ENCODE assay signal across 24 cellular contexts in the genomic region with DNA sequence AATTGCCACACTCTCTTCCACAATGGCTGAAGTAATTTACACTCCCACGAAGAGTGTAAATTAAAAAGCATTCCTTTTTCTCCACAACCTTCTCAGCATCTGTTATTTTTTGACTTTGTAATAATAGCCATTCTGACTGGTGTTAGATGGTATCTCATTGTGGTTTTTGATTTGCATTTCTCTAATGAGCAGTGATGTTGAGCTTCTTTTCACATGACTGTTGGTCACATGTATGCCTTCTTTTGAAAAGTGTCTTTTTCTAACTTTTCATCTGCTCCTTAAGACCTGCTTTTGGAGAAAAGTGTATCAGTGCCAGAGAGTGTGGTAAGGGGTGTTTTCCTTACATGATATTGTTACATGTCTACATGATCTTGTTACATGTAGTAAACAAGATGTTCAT. TPM values are rescaled to one million over a fixed set of nuclear protein-coding genes. Genes with fewer than 3 reads are reported as not detected.
DNase-seq lines count a peak whose midpoint lies in the region; ATAC-seq, FAIRE-seq and TF ChIP-seq lines count a peak whose summit lies in the region.
"Had no signal": no experiment of that assay in that cellular context is flagged by ENCODE, and none has a peak within 500 bp of the region (broad histone marks: within the 10 kb centered on the region; RNA-seq: fewer than 3 reads in every experiment).

No MANE protein-coding gene starts in this region.

- H3K9me2 ChIP-seq in Karpas-422 (replicated peaks; ENCODE audit: insufficient read depth, low read length), result no peaks in the 10 kb centered on the region

- H3K27ac ChIP-seq in Karpas-422 (ENCODE audit: low read length), result no peak overlapping the region
- peak overlapping the region; percentile 51 to 60 for H3K27ac ChIP-seq in left lung
- H3K27ac ChIP-seq in sigmoid colon, result peak overlapping the region in 3 of 4 donors; percentile 62 to 76 (median 66)
- H3K27ac ChIP-seq in small intestine (ENCODE audit: low read depth in 1 of 2, low read length in 1 of 2), result no peak overlapping the region
- H3K27ac ChIP-seq: A549 had no signal

- no peaks in the 10 kb centered on the region for H3K36me3 ChIP-seq in Karpas-422 (ENCODE audit: insufficient read depth, low read length)
- H3K36me3 ChIP-seq in left lung, result no peaks in the 10 kb centered on the region
- peaks cover 0 to 1% (median 0%) of the 10 kb centered on the region in 4 donors for H3K36me3 ChIP-seq in sigmoid colon
- H3K36me3 ChIP-seq in small intestine (ENCODE audit: control insufficient read depth in 2 of 2, insufficient read depth in 2 of 2, low read length in 2 of 2), result no peaks in the 10 kb centered on the region

- FAIRE-seq in small intestine (lab: Jason Lieb, UNC), result no peak
- FAIRE-seq in GM12891 (lab: Jason Lieb, UNC), result no peak
- FAIRE-seq: A549 had no signal

- H3K27me3 ChIP-seq in Karpas-422 (ENCODE audit: low read length) (no peaks in the 10 kb centered on the region), left lung (no peaks in the 10 kb centered on the region), sigmoid colon (no peaks in the 10 kb centered on the region), small intestine (ENCODE audit: control insufficient read depth in 2 of 2, insufficient read depth in 2 of 2, low read length in 2 of 2) (no peaks in the 10 kb centered on the region)

- H3K4me2 ChIP-seq in Karpas-422 (ENCODE audit: low read depth, low read length, poor library complexity, severe bottlenecking), result no peak overlapping the region
- H3K4me2 ChIP-seq: A549, GM23338 had no signal

- no peaks in the 10 kb centered on the region for H4K20me1 ChIP-seq in Karpas-422 (ENCODE audit: insufficient read depth, low read depth, low read length)

- H3K9ac ChIP-seq in Karpas-422 (ENCODE audit: low read length), result no peak overlapping the region

- H3K4me3 ChIP-seq in Karpas-422 (ENCODE audit: low read length), result no peak overlapping the region
- no peak overlapping the region for H3K4me3 ChIP-seq in left lung
- no peak overlapping the region for H3K4me3 ChIP-seq in sigmoid colon
- H3K4me3 ChIP-seq in small intestine (ENCODE audit: low read depth in 1 of 2, low read length in 2 of 2), result no peak overlapping the region
- H3K4me3 ChIP-seq: A549, GM23338 had no signal

- TF ChIP-seq POLR2A in sigmoid colon (IDR thresholded peaks at IDR 0.05) (no peak), GM12891 (IDR thresholded peaks at IDR 0.05; ENCODE audit: low read depth, low read length) (no peak)

- TF ChIP-seq EP300 in sigmoid colon (IDR thresholded peaks at IDR 0.05), result no peak

- peak overlapping the region; percentile 29; the same call in 1 of the 2 replicates for H2AFZ ChIP-seq in Karpas-422 (ENCODE audit: low read length)
- H2AFZ ChIP-seq: GM23338 had no signal

- H3K9me3 ChIP-seq in Karpas-422 (ENCODE audit: low read length), result no peaks in the 10 kb centered on the region
- H3K9me3 ChIP-seq in left lung, result no peaks in the 10 kb centered on the region
- H3K9me3 ChIP-seq in sigmoid colon, result no peaks in the 10 kb centered on the region
- no peaks in the 10 kb centered on the region for H3K9me3 ChIP-seq in small intestine (ENCODE audit: control insufficient read depth, low read depth)
- H3K9me3 ChIP-seq: A549 had no signal

- peaks cover 84% of the 10 kb centered on the region for H3K4me1 ChIP-seq in Karpas-422 (ENCODE audit: low read length)
- H3K4me1 ChIP-seq in left lung, result peaks cover 9 to 22% of the 10 kb centered on the region in 2 donors
- H3K4me1 ChIP-seq in sigmoid colon, result peaks cover 0 to 95% (median 49%) of the 10 kb centered on the region in 4 donors
- no peaks in the 10 kb centered on the region for H3K4me1 ChIP-seq in small intestine (ENCODE audit: control insufficient read depth in 2 of 2, insufficient read depth in 1 of 2, low read depth in 1 of 2, low read length in 1 of 2)
- H3K4me1 ChIP-seq: A549 had no signal

- DNase-seq in Karpas-422 (peak; percentile 58), left lung (no peak), sigmoid colon (no peak), small intestine (no peak), cerebellar cortex (ENCODE audit: low spot score) (no peak), GM12891 (ENCODE audit: insufficient read length, low spot score) (no peak)
- DNase-seq: C1 segment of cervical spinal cord; COR-L47; DMS153; IMR-90; NCI-H1417; NCI-H187 treated with DMSO at 0.1 percent for 48 hours; NCI-H446; NCI-H69; NK-92 treated with Interleukin-12 subunit alpha and Interleukin-12 subunit beta, amount 100 ng/mL, for 24 hours; SHP77 treated with DMSO at 0.1 percent for 48 hours had no signal

- WGBS in sigmoid colon, 2 donors, result 67 to 85% methylated on average over 1 of the region's 1 CpG
- WGBS in small intestine, 3 donors, result 83 to 91% (median 84%) methylated on average over 1 of the region's 1 CpG

- intact Hi-C loops in left lung (cut with DNase I), result no loop called here
- intact Hi-C loops in sigmoid colon (cut with DNase I), result loop anchor here (10.0 kb wide), 1 partner anchor 158 kb away; no protein-coding TSS in a partner anchor

- TF ChIP-seq CTCF in left lung (IDR thresholded peaks at IDR 0.05) (no peak), sigmoid colon (IDR thresholded peaks at IDR 0.05) (no peak)

- H3K79me2 ChIP-seq in Karpas-422 (ENCODE audit: low read length), result no peaks in the 10 kb centered on the region

- peak; percentile 40 for ATAC-seq in GM18861 (IDR thresholded peaks at IDR 0.05; ENCODE audit: unreplicated experiment)
- no peak for ATAC-seq in left lung
- ATAC-seq in GM18519 (IDR thresholded peaks at IDR 0.05; ENCODE audit: low FRiP score, unreplicated experiment), result no peak
- ATAC-seq: A549, GM23338, HCT116, SK-N-SH treated with all-trans-retinoic acid at 6 μM for 48 hours had no signal

TF ChIP-seq in GM12891, 5 proteins besides CTCF, POLR2A, EP300 and RAD21:
- TF ChIP-seq POU2F2 (IDR thresholded peaks at IDR 0.05; ENCODE audit: low read depth, low read length) (no peak), POLR2AphosphoS5 (IDR thresholded peaks at IDR 0.05; ENCODE audit: low read depth, low read length) (no peak), PAX5 (IDR thresholded peaks at IDR 0.05; ENCODE audit: insufficient read depth, low read length, severe bottlenecking) (no peak), TAF1 (IDR thresholded peaks at IDR 0.05; ENCODE audit: low read depth, low read length) (no peak), SPI1 (IDR thresholded peaks at IDR 0.05; ENCODE audit: low read depth, low read length) (no peak)

RNA-seq across cellular contexts. Expression of a gene that starts 25.7 kb away (rescaled TPM):
- 3.0 and 6.1 TPM in 2 replicates for total RNA-seq in Karpas-422 (2014; rRNA removed; shearing (Covaris generic); ENCODE audit: low replicate concordance)
- 10 to 100 TPM; 78.0 to 92.7 TPM for total RNA-seq in left lung
- total RNA-seq in sigmoid colon, result 100 to 1,000 TPM in 3 of 4 donors, 10 to 100 TPM in 1; 87.5 to 254 (median 177) TPM
- polyA plus RNA-seq in sigmoid colon, result 1 to 10 TPM; 1.2 to 10.0 (median 3.6) TPM
- 1 to 10 TPM; 1.3 to 8.1 (median 5.9) TPM for polyA plus RNA-seq in small intestine
- polyA plus RNA-seq in GM12891 (2012; ENCODE audit: low read depth, missing spikeins), result 0.27 TPM
- total RNA-seq: GM23338, LHCN-M2, OCI-LY7 had no signal
- polyA plus RNA-seq: A549, GM23338 had no signal

Comparison
In these comparisons a context has a peak if more than half of its experiments do, and no peak if none do; other contexts are left out.
1. H3K27ac ChIP-seq: peak in left lung (2 of 2) and sigmoid colon (3 of 4); none in Karpas-422 (single experiment) and small intestine (0 of 2).
2. RNA of a gene that starts 25.7 kb away (total RNA-seq): 87.5 to 254 TPM in sigmoid colon and 78.0 to 92.7 TPM in left lung; 3.0 to 6.1 TPM in Karpas-422; every median in the first group is over 10 times any median in the second.